8 cellular contexts compared by ENCODE assay signal in the genomic region with DNA sequence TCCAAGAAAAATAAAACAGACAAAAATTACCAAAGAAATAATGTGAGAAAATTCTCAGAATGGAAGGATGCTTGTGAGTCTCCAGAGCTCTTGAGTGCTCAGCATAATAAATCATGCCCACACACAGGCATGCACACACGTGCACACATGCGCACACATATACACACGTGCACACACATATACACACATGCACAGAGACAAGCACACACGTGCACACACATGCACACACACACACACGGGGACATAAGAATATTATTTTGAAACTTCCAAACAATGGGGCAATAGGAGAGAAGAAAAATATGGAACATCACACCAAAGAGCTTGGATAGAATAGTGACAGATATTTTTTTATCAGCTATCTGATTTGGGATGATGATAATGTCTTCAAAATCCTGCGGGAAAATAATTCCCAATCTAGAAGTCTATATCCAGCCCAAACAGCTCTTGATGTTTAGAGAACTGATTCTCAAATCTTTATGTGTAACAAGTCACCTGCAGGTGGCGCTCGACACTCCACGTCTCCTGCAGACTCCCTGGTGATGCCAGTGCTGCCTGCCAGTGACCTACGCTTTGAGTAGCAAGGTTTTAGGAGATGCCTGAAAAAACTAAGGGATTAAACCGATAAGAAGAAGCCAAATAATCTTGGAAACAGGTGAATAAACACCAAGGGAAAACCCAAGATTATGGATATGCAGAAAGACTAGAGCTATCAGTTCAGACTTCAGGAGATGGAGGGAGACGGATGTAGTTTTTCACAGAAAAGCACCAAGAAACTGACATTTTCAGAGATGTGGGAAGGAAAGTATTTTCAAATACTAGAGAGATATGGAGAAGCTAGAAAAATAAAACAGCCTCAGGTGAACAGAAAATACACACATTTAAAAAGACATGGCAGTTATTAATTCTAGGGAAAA.
DNase-seq lines count a peak whose midpoint lies in the region; ATAC-seq and TF ChIP-seq lines count a peak whose summit lies in the region.

No MANE protein-coding gene starts in this region.

- no peak for TF ChIP-seq CTCF in mucosa of descending colon (IDR thresholded peaks at IDR 0.05)

- peak; percentile 0 for DNase-seq in NOMO-1 treated with DMSO at 0.1 percent for 48 hours (lab: John Stamatoyannopoulos, UW; ENCODE audit: unreplicated experiment)
- DNase-seq in NOMO-1 treated with dmso at 0.1 percent for 144 hours (lab: John Stamatoyannopoulos, UW; ENCODE audit: unreplicated experiment): no peak
- DNase-seq in NCI-H345 (lab: John Stamatoyannopoulos, UW): peak; percentile 85
- DNase-seq in activated CD4-positive, alpha-beta T cell treated with anti-CD3 and anti-CD28 coated beads, Interleukin-2, amount 50 U/mL, for 4 hours: peak; percentile 38 to 45
- peak; percentile 13 to 26 (median 24) for DNase-seq in effector memory CD8-positive, alpha-beta T cell
- peak; percentile 54 to 90 (median 73) for DNase-seq in mucosa of descending colon
- DNase-seq in stimulated activated CD8-positive, alpha-beta memory T cell treated with anti-CD3 and anti-CD28 coated beads, Interleukin-7, amount 100 ng/mL, for 4 hours (ENCODE audit: low read depth in 2 of 2): peak; percentile 2 to 9

- H3K9me3 Mint-ChIP-seq in effector memory CD8-positive, alpha-beta T cell: no peaks in the 10 kb centered on the region

- no peak overlapping the region for H3K27ac Mint-ChIP-seq in effector memory CD8-positive, alpha-beta T cell

- H3K9me3 ChIP-seq in mucosa of descending colon: no peaks in the 10 kb centered on the region

- H3K4me3 ChIP-seq in mucosa of descending colon: no peak overlapping the region

- intact Hi-C loops in mucosa of descending colon (cut with DNase I, micrococcal nuclease): no loop called here

- H3K36me3 ChIP-seq in mucosa of descending colon (ENCODE audit: low read depth): no peaks in the 10 kb centered on the region

- H3K27me3 Mint-ChIP-seq in effector memory CD8-positive, alpha-beta T cell: peaks cover 5 to 16% of the 10 kb centered on the region in 2 donors

- no peaks in the 10 kb centered on the region for H3K4me1 ChIP-seq in mucosa of descending colon (ENCODE audit: low read depth)

- H3K4me1 Mint-ChIP-seq in effector memory CD8-positive, alpha-beta T cell (ENCODE audit: low read depth in 2 of 2): no peaks in the 10 kb centered on the region

- H3K4me3 Mint-ChIP-seq in effector memory CD8-positive, alpha-beta T cell: no peak overlapping the region

- no peaks in the 10 kb centered on the region for H3K36me3 Mint-ChIP-seq in effector memory CD8-positive, alpha-beta T cell (ENCODE audit: insufficient read depth)

- ATAC-seq in HG02981 (IDR thresholded peaks at IDR 0.05; ENCODE audit: unreplicated experiment) (peak; percentile 86), mucosa of descending colon (peak; percentile 52)
- ATAC-seq in effector memory CD8-positive, alpha-beta T cell (replicated peaks): no peak
